24 cellular contexts compared by ENCODE assay signal in genomic region chr12:29838768-29839167, GRCh38.
"Had no signal": no experiment of that assay in that cellular context is flagged by ENCODE, and none has a peak within 500 bp of the region (broad histone marks: within the 10 kb centered on the region; RNA-seq: fewer than 3 reads in every experiment).

No MANE protein-coding gene starts in this region.

- H3K36me3 ChIP-seq: stomach, suprapubic skin, thoracic aorta, thyroid gland, tibial artery, tibial nerve, transverse colon, upper lobe of left lung, upper lobe of right lung, uterus, vagina had no signal

- H3K27ac ChIP-seq: stomach, suprapubic skin, testis, thoracic aorta, thyroid gland, tibial artery, tibial nerve, transverse colon, upper lobe of left lung, upper lobe of right lung, uterus, vagina had no signal

- H3K9me3 ChIP-seq: testis, thyroid gland, upper lobe of right lung, uterus had no signal

- H3K4me1 ChIP-seq: stomach, suprapubic skin, testis, thyroid gland, tibial artery, tibial nerve, transverse colon, upper lobe of left lung, upper lobe of right lung, uterus, vagina had no signal

- H3K4me3 ChIP-seq: stomach, suprapubic skin, testis, thoracic aorta, thyroid gland, tibial artery, tibial nerve, transverse colon, upper lobe of left lung, upper lobe of right lung, uterus, vagina had no signal

- DNase-seq: stimulated activated CD4-positive, alpha-beta T cell treated with anti-CD3 and anti-CD28 coated beads, Interleukin-2, amount 100 ng/mL, for 48 hours; stimulated activated CD4-positive, alpha-beta T cell treated with anti-CD3 and anti-CD28 coated beads, Interleukin-4, amount 100 ng/mL, for 1 hour; stimulated activated CD4-positive, alpha-beta T cell treated with anti-CD3 and anti-CD28 coated beads, Interleukin-4, amount 100 ng/mL, for 24 hours; stimulated activated CD4-positive, alpha-beta T cell treated with anti-CD3 and anti-CD28 coated beads, Interleukin-4, amount 100 ng/mL, for 4 hours; stimulated activated CD8-positive, alpha-beta memory T cell treated with anti-CD3 and anti-CD28 coated beads, Interleukin-4, amount 100 ng/mL, for 48 hours; stimulated activated naive B cell treated with anti-CD40 and anti-IgM and Interleukin-4, amounts not matched to agents 10 μg/mL and 1 μg/mL and 100 μg/mL, for 72 hours; stimulated activated naive CD4-positive, alpha-beta T cell; stimulated activated naive CD4-positive, alpha-beta T cell treated with Interleukin-2 at 50 U/mL for 16 hours; stimulated activated naive CD8-positive, alpha-beta T cell treated with anti-CD3 and anti-CD28 coated beads, Interleukin-15, amount 100 ng/mL, for 72 hours; stimulated activated naive CD8-positive, alpha-beta T cell treated with anti-CD3 and anti-CD28 coated beads, Interleukin-15, Interleukin-2, amounts not matched to agents 100 U/mL and 50 U/mL, for 24 hours; stomach; substantia nigra; testis; thyroid gland; tibial artery; transverse colon; trophoblast cell; upper lobe of left lung; upper lobe of right lung; uterus had no signal
